In the genomic region with DNA sequence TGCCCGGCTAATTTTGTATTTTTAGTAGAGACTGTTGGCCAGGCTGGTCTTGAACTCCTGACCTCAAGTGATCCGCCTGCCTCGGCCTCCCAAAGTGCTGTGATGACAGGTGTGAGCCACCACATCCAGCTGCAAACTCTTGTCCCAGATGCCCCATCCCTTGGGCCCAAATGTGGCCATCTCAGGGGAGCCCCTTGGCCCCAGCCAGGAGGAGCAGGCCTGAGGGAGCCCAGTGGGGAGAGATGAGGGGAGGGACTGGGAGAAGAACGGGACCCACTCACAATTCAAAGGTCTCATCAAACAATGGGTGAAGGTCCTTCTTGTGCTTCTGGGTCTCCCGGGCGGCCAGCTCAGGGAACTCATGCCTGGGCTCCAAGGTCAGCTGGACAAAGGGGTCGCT, we compare ENCODE assay signal across 1 cellular context.
TF ChIP-seq lines count a peak whose summit lies in the region.

No MANE protein-coding gene starts in this region.

TF ChIP-seq in HepG2, 621 proteins besides CTCF, POLR2A, EP300 and RAD21:
- TF ChIP-seq EED (CRISPR knock-in tag; IDR thresholded peaks at IDR 0.05): no peak
- no peak for TF ChIP-seq RFXAP (CRISPR knock-in tag; IDR thresholded peaks at IDR 0.05; ENCODE audit: borderline replicate concordance)
- TF ChIP-seq ARNT2 (CRISPR knock-in tag; IDR thresholded peaks at IDR 0.05; ENCODE audit: low read depth): no peak
- 0 out of 2 replicates have a peak, but pooled peaks have one; percentile 20 for TF ChIP-seq ZNF558 (CRISPR knock-in tag; IDR thresholded peaks at IDR 0.05; ENCODE audit: borderline replicate concordance)
- TF ChIP-seq SMAD3 (CRISPR knock-in tag; IDR thresholded peaks at IDR 0.05): no peak
- TF ChIP-seq, protein P1, sequence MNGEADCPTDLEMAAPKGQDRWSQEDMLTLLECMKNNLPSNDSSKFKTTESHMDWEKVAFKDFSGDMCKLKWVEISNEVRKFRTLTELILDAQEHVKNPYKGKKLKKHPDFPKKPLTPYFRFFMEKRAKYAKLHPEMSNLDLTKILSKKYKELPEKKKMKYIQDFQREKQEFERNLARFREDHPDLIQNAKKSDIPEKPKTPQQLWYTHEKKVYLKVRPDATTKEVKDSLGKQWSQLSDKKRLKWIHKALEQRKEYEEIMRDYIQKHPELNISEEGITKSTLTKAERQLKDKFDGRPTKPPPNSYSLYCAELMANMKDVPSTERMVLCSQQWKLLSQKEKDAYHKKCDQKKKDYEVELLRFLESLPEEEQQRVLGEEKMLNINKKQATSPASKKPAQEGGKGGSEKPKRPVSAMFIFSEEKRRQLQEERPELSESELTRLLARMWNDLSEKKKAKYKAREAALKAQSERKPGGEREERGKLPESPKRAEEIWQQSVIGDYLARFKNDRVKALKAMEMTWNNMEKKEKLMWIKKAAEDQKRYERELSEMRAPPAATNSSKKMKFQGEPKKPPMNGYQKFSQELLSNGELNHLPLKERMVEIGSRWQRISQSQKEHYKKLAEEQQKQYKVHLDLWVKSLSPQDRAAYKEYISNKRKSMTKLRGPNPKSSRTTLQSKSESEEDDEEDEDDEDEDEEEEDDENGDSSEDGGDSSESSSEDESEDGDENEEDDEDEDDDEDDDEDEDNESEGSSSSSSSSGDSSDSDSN (CRISPR knock-in tag; IDR thresholded peaks at IDR 0.05): no peak
- 0 out of 2 replicates have a peak, but pooled peaks have one; percentile 6 for TF ChIP-seq NFKB2 (CRISPR knock-in tag; IDR thresholded peaks at IDR 0.05; ENCODE audit: borderline replicate concordance)
- TF ChIP-seq ZNF354B (CRISPR knock-in tag; IDR thresholded peaks at IDR 0.05): no peak
- no peak for TF ChIP-seq ZNF263 (CRISPR knock-in tag; IDR thresholded peaks at IDR 0.05)
- TF ChIP-seq, protein P2, sequence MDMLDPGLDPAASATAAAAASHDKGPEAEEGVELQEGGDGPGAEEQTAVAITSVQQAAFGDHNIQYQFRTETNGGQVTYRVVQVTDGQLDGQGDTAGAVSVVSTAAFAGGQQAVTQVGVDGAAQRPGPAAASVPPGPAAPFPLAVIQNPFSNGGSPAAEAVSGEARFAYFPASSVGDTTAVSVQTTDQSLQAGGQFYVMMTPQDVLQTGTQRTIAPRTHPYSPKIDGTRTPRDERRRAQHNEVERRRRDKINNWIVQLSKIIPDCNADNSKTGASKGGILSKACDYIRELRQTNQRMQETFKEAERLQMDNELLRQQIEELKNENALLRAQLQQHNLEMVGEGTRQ (IDR thresholded peaks at IDR 0.05; ENCODE audit: low read depth, low read length): no peak
- TF ChIP-seq, protein P2 (CRISPR knock-in tag; IDR thresholded peaks at IDR 0.05; ENCODE audit: borderline replicate concordance): no peak
- no peak for TF ChIP-seq CBX2 (IDR thresholded peaks at IDR 0.05; ENCODE audit: low read depth, low read length)
- no peak for TF ChIP-seq CBX2 (CRISPR knock-in tag; IDR thresholded peaks at IDR 0.05; ENCODE audit: low read depth)
- no peak for TF ChIP-seq ZNF780A (CRISPR knock-in tag; IDR thresholded peaks at IDR 0.05)
- no peak for TF ChIP-seq NFRKB (IDR thresholded peaks at IDR 0.05)
- TF ChIP-seq, protein P3, sequence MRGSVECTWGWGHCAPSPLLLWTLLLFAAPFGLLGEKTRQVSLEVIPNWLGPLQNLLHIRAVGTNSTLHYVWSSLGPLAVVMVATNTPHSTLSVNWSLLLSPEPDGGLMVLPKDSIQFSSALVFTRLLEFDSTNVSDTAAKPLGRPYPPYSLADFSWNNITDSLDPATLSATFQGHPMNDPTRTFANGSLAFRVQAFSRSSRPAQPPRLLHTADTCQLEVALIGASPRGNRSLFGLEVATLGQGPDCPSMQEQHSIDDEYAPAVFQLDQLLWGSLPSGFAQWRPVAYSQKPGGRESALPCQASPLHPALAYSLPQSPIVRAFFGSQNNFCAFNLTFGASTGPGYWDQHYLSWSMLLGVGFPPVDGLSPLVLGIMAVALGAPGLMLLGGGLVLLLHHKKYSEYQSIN (CRISPR knock-in tag; IDR thresholded peaks at IDR 0.05; ENCODE audit: borderline replicate concordance): no peak
- 0 out of 2 replicates have a peak, but pooled peaks have one; percentile 8 for TF ChIP-seq ZNF501 (CRISPR knock-in tag; IDR thresholded peaks at IDR 0.05)
- TF ChIP-seq CHD4 (IDR thresholded peaks at IDR 0.05; ENCODE audit: borderline replicate concordance, low read length): 0 out of 2 replicates have a peak, but pooled peaks have one; percentile 31
- TF ChIP-seq MIER3 (CRISPR knock-in tag; IDR thresholded peaks at IDR 0.05; ENCODE audit: borderline replicate concordance): no peak
